ENCODE assay signal across 8 cellular contexts in genomic region chr1:202184750-202185460, GRCh38. TPM values are rescaled to one million over a fixed set of nuclear protein-coding genes. Genes with fewer than 3 reads are reported as not detected.
DNase-seq lines count a peak whose midpoint lies in the region; ATAC-seq and TF ChIP-seq lines count a peak whose summit lies in the region.

No MANE protein-coding gene starts in this region.

- no peaks in the 10 kb centered on the region for H3K79me2 ChIP-seq in GM23248 (ENCODE audit: insufficient read depth)

- WGBS in GM23248 (ENCODE audit: low coverage in 1 of 2, low lambda C conversion rate in 2 of 2, missing lambda C conversion rate in 2 of 2), 2 experiments = 0 to 2% methylated on average over 17 to 19 of the region's 19 CpGs

- H3K27ac ChIP-seq in GM23248 = no peak overlapping the region
- no peak overlapping the region for H3K27ac ChIP-seq in brain microvascular endothelial cell

- H3K4me1 ChIP-seq in GM23248 (ENCODE audit: insufficient read depth) (no peaks in the 10 kb centered on the region), iPS-15b (ENCODE audit: control insufficient read depth, insufficient read depth, low read length) (peaks cover 6% of the 10 kb centered on the region)

- no peak for ATAC-seq in HG03469 (IDR thresholded peaks at IDR 0.05; ENCODE audit: unreplicated experiment)

- H3K27me3 ChIP-seq in GM23248 (replicated peaks; ENCODE audit: insufficient read depth) (peaks cover 10% of the 10 kb centered on the region; the same call in 1 of the 2 replicates), brain microvascular endothelial cell (replicated peaks) (peaks cover 12% of the 10 kb centered on the region), iPS-15b (ENCODE audit: control insufficient read depth, insufficient read depth, low read length) (no peaks in the 10 kb centered on the region)

- H3K36me3 ChIP-seq in GM23248 (ENCODE audit: low read depth) (no peaks in the 10 kb centered on the region), brain microvascular endothelial cell (replicated peaks) (no peaks in the 10 kb centered on the region), iPS-15b (ENCODE audit: control insufficient read depth, insufficient read depth, low read length) (no peaks in the 10 kb centered on the region)

- in situ Hi-C loops in GM23248 (cut with MboI) (loop anchor here (5.0 kb wide), 1 partner anchor 127 kb away; no protein-coding TSS in a partner anchor), brain microvascular endothelial cell (cut with HindIII; ENCODE audit: low pct_ligation_motif_present, low sequenced_read_pairs) (no loop called here)

- peak; percentile 81 for DNase-seq in AML-193 (lab: John Stamatoyannopoulos, UW)
- DNase-seq in GM23248 = peak; percentile 94
- peak; percentile 43 for DNase-seq in NCI-H2081 treated with DMSO at 0.1 percent for 48 hours (lab: John Stamatoyannopoulos, UW)
- DNase-seq in UCSD-AML1 (lab: John Stamatoyannopoulos, UW; ENCODE audit: unreplicated experiment) = peak; percentile 88
- DNase-seq in brain microvascular endothelial cell = peak; percentile 92
- peak; percentile 63 for DNase-seq in smooth muscle cell of the brain vasculature (ENCODE audit: low read depth, low spot score)

- TF ChIP-seq CTCF in brain microvascular endothelial cell (IDR thresholded peaks at IDR 0.05; ENCODE audit: low read depth, low read length, missing control alignments) = peak; percentile 94

- no peak overlapping the region for H2AFZ ChIP-seq in GM23248

- no peak overlapping the region for H3K4me3 ChIP-seq in GM23248
- no peak overlapping the region for H3K4me3 ChIP-seq in brain microvascular endothelial cell (ENCODE audit: low read depth, low read length)
- H3K4me3 ChIP-seq in iPS-15b (ENCODE audit: low read depth, low read length) = peak overlapping the region; percentile 28

- peak overlapping the region; percentile 55; the same call in 1 of the 2 replicates for H3K9ac ChIP-seq in GM23248
- no peak overlapping the region for H3K9ac ChIP-seq in iPS-15b (ENCODE audit: low read depth, low read length)

- no peak overlapping the region for H3K4me2 ChIP-seq in GM23248 (ENCODE audit: unreplicated experiment)

- H3K9me3 ChIP-seq in GM23248 (ENCODE audit: low read depth) (no peaks in the 10 kb centered on the region), iPS-15b (ENCODE audit: control insufficient read depth, insufficient read depth, low read length) (no peaks in the 10 kb centered on the region)

- H3K9me2 ChIP-seq in GM23248 (ENCODE audit: insufficient read depth) = no peaks in the 10 kb centered on the region

- H4K20me1 ChIP-seq in GM23248 (ENCODE audit: insufficient read depth) = no peaks in the 10 kb centered on the region

- H3F3A ChIP-seq in GM23248 (ENCODE audit: insufficient read depth) = no peaks in the 10 kb centered on the region

RNA-seq across cellular contexts. Expression of gene LGR6, which starts 8.7 kb away (rescaled TPM):
- not detected in 2 replicates for total RNA-seq in GM23248 (2014; rRNA removed; shearing (Covaris generic))
- polyA plus RNA-seq in GM23248 (2016; fragmentation: Nextera tagmentation; extraction: Ambion mirVana) = not detected in 2 replicates

RNA-seq across cellular contexts. Expression of gene PTPN7, which starts 24.5 kb away (rescaled TPM):
- total RNA-seq in GM23248 (2014; rRNA removed; shearing (Covaris generic)) = not detected in 2 replicates
- 0.16 TPM in 1 of 2 replicates, not detected in the other for polyA plus RNA-seq in GM23248 (2016; fragmentation: Nextera tagmentation; extraction: Ambion mirVana)

RNA-seq across cellular contexts. Expression of gene ARL8A, which starts 40.4 kb away (rescaled TPM):
- 25.0 and 32.5 TPM in 2 replicates for total RNA-seq in GM23248 (2014; rRNA removed; shearing (Covaris generic))
- 33.5 and 33.9 TPM in 2 replicates for polyA plus RNA-seq in GM23248 (2016; fragmentation: Nextera tagmentation; extraction: Ambion mirVana)

Comparison
In these comparisons a context has a peak if more than half of its experiments do, and no peak if none do; other contexts are left out.
1. DNase-seq: peak in every context shown above with its lines; median percentile 94 in GM23248; 92 in brain microvascular endothelial cell; 88 in UCSD-AML1; 81 in AML-193; 63 in smooth muscle cell of the brain vasculature; 43 in NCI-H2081 treated with DMSO at 0.1 percent for 48 hours.